In the genomic region with DNA sequence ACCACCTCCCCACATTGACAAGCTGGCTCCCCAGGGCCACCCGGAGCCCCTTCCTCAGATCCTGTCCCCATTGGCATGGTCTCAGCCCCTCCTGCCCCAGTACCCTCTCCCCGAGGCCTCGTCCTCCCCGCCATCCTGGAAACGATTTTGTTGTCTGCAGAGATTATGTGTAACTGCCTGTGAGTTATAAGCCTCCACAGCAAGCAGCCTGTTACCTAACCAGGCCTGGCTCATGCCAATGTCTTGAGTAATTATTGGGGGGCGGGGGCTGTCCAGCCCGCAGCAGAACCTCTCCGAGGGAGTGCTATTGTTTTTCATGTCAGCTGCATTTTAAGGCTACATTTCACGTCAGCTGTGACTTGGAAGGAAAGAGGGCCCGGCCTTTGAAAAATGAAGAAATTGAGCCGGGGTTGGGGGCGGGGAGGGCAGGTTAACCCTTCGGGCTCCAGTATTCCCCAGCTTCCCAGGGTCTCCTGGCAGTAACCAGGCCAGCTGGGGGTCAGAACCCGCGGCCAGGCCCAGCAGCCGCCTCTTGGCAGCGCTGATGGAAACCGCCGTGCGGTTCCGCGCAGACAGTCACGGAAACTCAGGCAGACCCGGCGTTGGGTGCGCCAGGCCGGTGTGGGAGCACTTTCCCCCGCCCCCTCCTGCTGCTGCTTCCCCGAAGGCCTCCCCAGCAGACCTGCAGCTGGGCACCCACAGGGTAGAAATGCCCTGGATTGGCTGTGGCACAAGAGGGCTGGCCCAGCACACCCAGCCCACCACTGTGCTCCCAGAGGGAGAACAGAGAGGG, we compare ENCODE assay signal across 8 cellular contexts. TPM values are rescaled to one million over a fixed set of nuclear protein-coding genes. Genes with fewer than 3 reads are reported as not detected.
DNase-seq lines count a peak whose midpoint lies in the region; ATAC-seq and TF ChIP-seq lines count a peak whose summit lies in the region.

No MANE protein-coding gene starts in this region.

- H3K27ac ChIP-seq in PC-3 (ENCODE audit: low read length) (peak overlapping the region; percentile 78), epithelial cell of prostate (peak overlapping the region; percentile 80)
- H3K27ac ChIP-seq in naive thymus-derived CD4-positive, alpha-beta T cell (ENCODE audit: low read depth, low read length): no peak overlapping the region

- POLR2A ChIA-PET in PC-3 (lab: Charles Lee; ENCODE audit: unreplicated experiment): no interaction called here
- POLR2A ChIA-PET in naive thymus-derived CD4-positive, alpha-beta T cell (lab: Charles Lee): no interaction called here

- TF ChIP-seq CTCF in AG09309 (IDR thresholded peaks at IDR 0.05; ENCODE audit: control insufficient read depth, insufficient read depth, low read depth, low read length, missing control alignments): no peak
- no peak for TF ChIP-seq CTCF in PC-3 (conservative IDR thresholded peaks at IDR 0.05; ENCODE audit: low read depth, low read length)

- H3K4me3 ChIP-seq in AG09309 (ENCODE audit: control insufficient read depth, low read depth, low read length) (peak overlapping the region; percentile 22), PC-3 (ENCODE audit: low read length) (peak overlapping the region; percentile 28; the same call in 1 of the 2 replicates)
- H3K4me3 ChIP-seq in naive thymus-derived CD4-positive, alpha-beta T cell (ENCODE audit: low read length): no peak overlapping the region

- H3K4me1 ChIP-seq in PC-3 (ENCODE audit: insufficient read depth, low read length): peaks cover 19% of the 10 kb centered on the region
- H3K4me1 ChIP-seq in naive thymus-derived CD4-positive, alpha-beta T cell (ENCODE audit: control insufficient read depth in 2 of 2, insufficient read depth in 2 of 2, low read length in 2 of 2): no peaks in the 10 kb centered on the region

- H3K9me3 Mint-ChIP-seq in naive thymus-derived CD4-positive, alpha-beta T cell: peaks cover 6 to 49% (median 21%) of the 10 kb centered on the region in 11 donors

- peak overlapping the region in 1 of 10 donors; percentile 41 for H3K4me3 Mint-ChIP-seq in naive thymus-derived CD4-positive, alpha-beta T cell

- peaks cover 13 to 60% (median 44%) of the 10 kb centered on the region in 5 donors for H3K36me3 Mint-ChIP-seq in naive thymus-derived CD4-positive, alpha-beta T cell

- H3K79me2 ChIP-seq in PC-3 (ENCODE audit: low read length): no peaks in the 10 kb centered on the region

- no peaks in the 10 kb centered on the region for H3F3A ChIP-seq in PC-3 (ENCODE audit: low read length, unreplicated experiment)

- peak overlapping the region; percentile 36 for H3K9ac ChIP-seq in PC-3 (ENCODE audit: low read length)

- ATAC-seq in PC-3 (peak; percentile 91), GM18502 (IDR thresholded peaks at IDR 0.05; ENCODE audit: poor library complexity, unreplicated experiment) (no peak)
- ATAC-seq in naive thymus-derived CD4-positive, alpha-beta T cell: peak; percentile 68

- H4K20me1 ChIP-seq in PC-3 (ENCODE audit: low read length): no peaks in the 10 kb centered on the region

- H3K27me3 ChIP-seq in PC-3 (ENCODE audit: low read length): no peaks in the 10 kb centered on the region
- H3K27me3 ChIP-seq in naive thymus-derived CD4-positive, alpha-beta T cell (ENCODE audit: control insufficient read depth in 2 of 2, insufficient read depth in 2 of 2, low read length in 2 of 2): no peaks in the 10 kb centered on the region

- intact Hi-C loops in PC-3 (cut with micrococcal nuclease): no loop called here
- intact Hi-C loops in naive thymus-derived CD4-positive, alpha-beta T cell (cut with micrococcal nuclease): no loop called here

- no TSS peak for BruUV-seq in PC-3 (replicated peaks; lab: Mats Ljungman, UMichigan)

- H3K9me2 ChIP-seq in PC-3 (replicated peaks; ENCODE audit: low read length): no peaks in the 10 kb centered on the region

- H3K27ac Mint-ChIP-seq in naive thymus-derived CD4-positive, alpha-beta T cell: no peak overlapping the region

- CTCF ChIA-PET in PC-3 (lab: Charles Lee): no interaction called here
- CTCF ChIA-PET in naive thymus-derived CD4-positive, alpha-beta T cell (lab: Charles Lee): no interaction called here

- peak overlapping the region; percentile 79 for H3K4me2 ChIP-seq in PC-3 (ENCODE audit: low read length)

- no peaks in the 10 kb centered on the region for H3K27me3 Mint-ChIP-seq in naive thymus-derived CD4-positive, alpha-beta T cell

- no peaks in the 10 kb centered on the region for H3K36me3 ChIP-seq in PC-3 (ENCODE audit: low read depth, low read length)
- peaks cover 0 to 7% (median 0%) of the 10 kb centered on the region in 3 experiments for H3K36me3 ChIP-seq in naive thymus-derived CD4-positive, alpha-beta T cell (ENCODE audit: control insufficient read depth in 2 of 3, insufficient read depth in 3 of 3, low read length in 3 of 3)

- peak; percentile 92 for DNase-seq in AG09309 (ENCODE audit: low read depth)
- peak; percentile 88 for DNase-seq in PC-3
- DNase-seq in epithelial cell of prostate (ENCODE audit: low read depth, low spot score): peak; percentile 81
- DNase-seq in naive thymus-derived CD4-positive, alpha-beta T cell: no peak
- no peak for DNase-seq in RKO (ENCODE audit: low spot score)
- DNase-seq in LoVo (ENCODE audit: low spot score): no peak
- no peak for DNase-seq in activated CD4-positive, alpha-beta T cell treated with anti-CD3 and anti-CD28 coated beads, Interleukin-2, amount 50 U/mL, for 4 hours

- H3K9me3 ChIP-seq in PC-3 (ENCODE audit: low read length): peaks cover 11% of the 10 kb centered on the region; the same call in 1 of the 2 replicates
- H3K9me3 ChIP-seq in naive thymus-derived CD4-positive, alpha-beta T cell (ENCODE audit: control insufficient read depth in 2 of 3, low read length in 3 of 3): peaks cover 0 to 24% (median 0%) of the 10 kb centered on the region in 3 experiments

- H3K4me1 Mint-ChIP-seq in naive thymus-derived CD4-positive, alpha-beta T cell: peaks cover 0 to 30% (median 5%) of the 10 kb centered on the region in 7 donors

- peak overlapping the region; percentile 76 for H2AFZ ChIP-seq in PC-3 (ENCODE audit: low read length)

RNA-seq across cellular contexts. Expression of a gene that starts 59.5 kb away (rescaled TPM):
- 12.0 and 12.9 TPM in 2 replicates for total RNA-seq in PC-3 (2014; rRNA removed)
- total RNA-seq in naive thymus-derived CD4-positive, alpha-beta T cell: 10 to 100 TPM in 1 of 5 experiments, 1 to 10 TPM in 3, under 1 TPM in 1; 0.53 to 36.0 (median 6.0) TPM
- under 1 TPM; 0.35 to 0.94 TPM for polyA plus RNA-seq in naive thymus-derived CD4-positive, alpha-beta T cell

Comparison
In these comparisons a context has a peak if more than half of its experiments do, and no peak if none do; other contexts are left out.
1. DNase-seq: peak in AG09309 (single experiment), PC-3 (single experiment) and epithelial cell of prostate (single experiment); none in naive thymus-derived CD4-positive, alpha-beta T cell (0 of 9), RKO (single experiment), LoVo (single experiment) and activated CD4-positive, alpha-beta T cell treated with anti-CD3 and anti-CD28 coated beads, Interleukin-2, amount 50 U/mL, for 4 hours (0 of 2).